8 cellular contexts compared by ENCODE assay signal in genomic region chr5:95432779-95433178, GRCh38. TPM values are rescaled to one million over a fixed set of nuclear protein-coding genes. Genes with fewer than 3 reads are reported as not detected.
"Had no signal": no experiment of that assay in that cellular context is flagged by ENCODE, and none has a peak within 500 bp of the region (broad histone marks: within the 10 kb centered on the region; RNA-seq: fewer than 3 reads in every experiment).

No MANE protein-coding gene starts in this region.

- H3K4me3 ChIP-seq: GM23248 had no signal

- DNase-seq: GM23248, GOT3, H9, HCEC 1CT, KBM-7 had no signal

- H3K27ac ChIP-seq: GM23248 had no signal

- H3K9ac ChIP-seq: GM23248 had no signal

- H2AFZ ChIP-seq: GM23248 had no signal

- FAIRE-seq: H54, HTR-8/SVneo had no signal

RNA-seq across cellular contexts. Expression of gene FAM81B, which starts 41.6 kb away (rescaled TPM):
- total RNA-seq: GM23248, H9, HT-29 had no signal
- polyA plus RNA-seq: GM23248 had no signal
